In the genomic region with DNA sequence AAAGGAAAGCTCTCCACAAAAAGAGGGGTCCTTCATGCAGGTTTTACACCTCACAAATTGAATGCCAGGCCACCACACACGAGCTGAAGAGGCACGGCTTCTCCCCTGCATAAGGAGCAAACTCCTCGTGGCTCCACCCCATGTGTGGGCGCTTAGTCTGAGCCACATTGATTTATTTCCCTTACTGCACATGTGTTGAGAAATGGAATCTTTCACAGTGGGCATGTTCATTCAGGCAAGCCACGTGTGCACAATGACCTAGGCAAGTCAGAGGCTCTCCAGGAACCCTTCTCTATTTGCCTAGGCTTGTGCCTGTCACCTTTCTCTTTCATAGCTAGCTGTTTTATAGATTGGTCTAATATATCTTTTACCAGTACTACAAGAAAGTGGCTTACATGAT, we compare ENCODE assay signal across 21 cellular contexts.
DNase-seq lines count a peak whose midpoint lies in the region; ATAC-seq and TF ChIP-seq lines count a peak whose summit lies in the region.
"Had no signal": no experiment of that assay in that cellular context is flagged by ENCODE, and none has a peak within 500 bp of the region (broad histone marks: within the 10 kb centered on the region; RNA-seq: fewer than 3 reads in every experiment).

No MANE protein-coding gene starts in this region.

- intact Hi-C loops in mammary epithelial cell (cut with micrococcal nuclease) = no loop called here
- intact Hi-C loops in sciatic nerve (cut with DNase I) = loop anchor here (10.0 kb wide), 1 partner anchor 83 kb away; no protein-coding TSS in a partner anchor

- in situ Hi-C loops in mammary epithelial cell (cut with MboI; ENCODE audit: low sequenced_read_pairs in 2 of 2) = no loop called here

- peak overlapping the region; percentile 16 for H3K4me2 ChIP-seq in mammary epithelial cell (ENCODE audit: insufficient read depth, low read depth, low read length)

- BruUV-seq in mammary epithelial cell (replicated peaks; lab: Mats Ljungman, UMichigan) = no TSS peak

- no peaks in the 10 kb centered on the region for H3K9me3 ChIP-seq in mammary epithelial cell (replicated peaks; ENCODE audit: insufficient read depth, low read length)
- H3K9me3 ChIP-seq: SJCRH30 had no signal

- H3K27ac ChIP-seq in mammary epithelial cell (ENCODE audit: insufficient read depth, low read depth, low read length) (no peak overlapping the region), foreskin keratinocyte (peak overlapping the region; percentile 27)
- H3K27ac ChIP-seq: 22Rv1, C4-2B, SJCRH30 had no signal

- CTCF ChIA-PET in mammary epithelial cell (lab: Charles Lee; ENCODE audit: low non-redundant PET) = no interaction called here

- H3K4me3 ChIP-seq in mammary epithelial cell (replicated peaks in 1 of 3; ENCODE audit: insufficient read depth in 1 of 3, low read depth in 2 of 3, low read length in 3 of 3) = no peak overlapping the region
- H3K4me3 ChIP-seq: SJCRH30 had no signal

- H3K79me2 ChIP-seq in mammary epithelial cell (ENCODE audit: insufficient read depth, low read length) = no peaks in the 10 kb centered on the region

- no peak overlapping the region for H3K9ac ChIP-seq in mammary epithelial cell (ENCODE audit: insufficient read depth, low read length)

- peaks cover 15% of the 10 kb centered on the region for H3K36me3 ChIP-seq in mammary epithelial cell (ENCODE audit: insufficient read depth, low read length)
- H3K36me3 ChIP-seq: SJCRH30 had no signal

- no peaks in the 10 kb centered on the region for H4K20me1 ChIP-seq in mammary epithelial cell (ENCODE audit: insufficient read depth, low read length)

- dilution Hi-C loops in mammary epithelial cell (cut with HindIII; ENCODE audit: low sequenced_read_pairs) = no loop called here

- TF ChIP-seq CTCF in mammary epithelial cell (conservative IDR thresholded peaks at IDR 0.05 in 1 of 2, IDR thresholded peaks at IDR 0.05 in 1 of 2; ENCODE audit: extremely low read depth in 1 of 2, insufficient read depth in 1 of 2, low read depth in 1 of 2, low read length in 2 of 2) (no peak), foreskin keratinocyte (conservative IDR thresholded peaks at IDR 0.05) (no peak)

- no peaks in the 10 kb centered on the region for H3K27me3 ChIP-seq in mammary epithelial cell (ENCODE audit: insufficient read depth, low read length)
- H3K27me3 ChIP-seq in foreskin keratinocyte = no peaks in the 10 kb centered on the region
- H3K27me3 ChIP-seq: SJCRH30 had no signal

- WGBS in mammary epithelial cell (ENCODE audit: low coverage, missing lambda C conversion rate) = 30% methylated on average over 2 of the region's 5 CpGs

- ATAC-seq in foreskin keratinocyte (peak; percentile 88), HG03469 (IDR thresholded peaks at IDR 0.05; ENCODE audit: unreplicated experiment) (no peak), sciatic nerve (no peak)

- H2AFZ ChIP-seq in mammary epithelial cell (ENCODE audit: low read depth, low read length) = peak overlapping the region; percentile 45

- H3K4me1 ChIP-seq in mammary epithelial cell (ENCODE audit: insufficient read depth, low read length) (peaks cover 12% of the 10 kb centered on the region), foreskin keratinocyte (peaks cover 9% of the 10 kb centered on the region)
- H3K4me1 ChIP-seq: SJCRH30 had no signal

- DNase-seq in NCI-H82 (lab: John Stamatoyannopoulos, UW) = peak; percentile 16
- DNase-seq in NCI-H82 treated with DMSO at 0.1 percent for 48 hours (lab: John Stamatoyannopoulos, UW; ENCODE audit: unreplicated experiment) = no peak
- peak; percentile 77 for DNase-seq in mammary epithelial cell
- peak; percentile 68 to 79 for DNase-seq in foreskin keratinocyte
- DNase-seq in renal cortical epithelial cell (ENCODE audit: low read depth) = peak; percentile 40
- no peak for DNase-seq in NCI-H2107 treated with DMSO at 0.1 percent for 48 hours (lab: John Stamatoyannopoulos, UW; ENCODE audit: unreplicated experiment)
- no peak for DNase-seq in sciatic nerve (ENCODE audit: low spot score)
- DNase-seq: Calu3; CD8-positive, alpha-beta memory T cell; DMS153; KBM-7; NCI-H1092; NCI-H1436; NCI-H1930; NCI-H2227 treated with DMSO at 0.1 percent for 48 hours; NCI-H510A; NK-92 treated with Interleukin-12 subunit alpha and Interleukin-12 subunit beta, amount 100 ng/mL, for 24 hours; SJCRH30 had no signal

Comparison
In these comparisons a context has a peak if more than half of its experiments do, and no peak if none do; other contexts are left out.
1. DNase-seq: peak in NCI-H82 (single experiment), mammary epithelial cell (single experiment), foreskin keratinocyte (2 of 2) and renal cortical epithelial cell (single experiment); none in NCI-H82 treated with DMSO at 0.1 percent for 48 hours (single experiment), NCI-H2107 treated with DMSO at 0.1 percent for 48 hours (single experiment) and sciatic nerve (single experiment).